1 cellular context compared by ENCODE assay signal in the genomic region with DNA sequence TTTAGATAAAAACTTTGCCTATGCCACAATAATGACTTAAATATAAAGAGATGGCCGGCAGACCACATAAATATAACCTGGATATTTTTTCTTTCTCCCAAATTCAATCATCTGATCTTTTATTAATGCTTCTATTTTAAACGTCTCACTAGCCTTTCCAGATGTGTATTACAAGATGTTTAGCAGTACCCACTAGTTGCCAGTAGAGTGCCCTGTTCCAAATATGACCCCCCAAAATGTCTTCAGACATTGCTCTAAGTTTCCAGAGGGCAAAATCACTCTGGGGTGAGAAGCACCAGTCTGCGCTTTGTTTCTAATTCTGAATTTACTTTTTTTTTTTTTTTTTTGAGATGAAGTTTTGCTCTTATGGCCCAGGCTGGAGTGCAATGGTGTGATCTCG.
TF ChIP-seq lines count a peak whose summit lies in the region.

No MANE protein-coding gene starts in this region.

TF ChIP-seq in GM23338, 12 proteins besides CTCF, POLR2A, EP300 and RAD21 (continued from another document):
- no peak for TF ChIP-seq NANOG (IDR thresholded peaks at IDR 0.05; ENCODE audit: borderline replicate concordance)
- no peak for TF ChIP-seq ZNF331 (CRISPR knock-in tag; IDR thresholded peaks at IDR 0.05; ENCODE audit: low read depth)
- no peak for TF ChIP-seq EZH2phosphoT487 (IDR thresholded peaks at IDR 0.05; ENCODE audit: unreplicated experiment)
- no peak for TF ChIP-seq ZNF114 (CRISPR knock-in tag; IDR thresholded peaks at IDR 0.05)
- TF ChIP-seq JUNB (IDR thresholded peaks at IDR 0.05; ENCODE audit: unreplicated experiment) = no peak
- TF ChIP-seq, protein P1, sequence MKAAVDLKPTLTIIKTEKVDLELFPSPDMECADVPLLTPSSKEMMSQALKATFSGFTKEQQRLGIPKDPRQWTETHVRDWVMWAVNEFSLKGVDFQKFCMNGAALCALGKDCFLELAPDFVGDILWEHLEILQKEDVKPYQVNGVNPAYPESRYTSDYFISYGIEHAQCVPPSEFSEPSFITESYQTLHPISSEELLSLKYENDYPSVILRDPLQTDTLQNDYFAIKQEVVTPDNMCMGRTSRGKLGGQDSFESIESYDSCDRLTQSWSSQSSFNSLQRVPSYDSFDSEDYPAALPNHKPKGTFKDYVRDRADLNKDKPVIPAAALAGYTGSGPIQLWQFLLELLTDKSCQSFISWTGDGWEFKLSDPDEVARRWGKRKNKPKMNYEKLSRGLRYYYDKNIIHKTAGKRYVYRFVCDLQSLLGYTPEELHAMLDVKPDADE (IDR thresholded peaks at IDR 0.05) = no peak
- TF ChIP-seq POLR2AphosphoS5 (IDR thresholded peaks at IDR 0.05; ENCODE audit: low read depth) = no peak
- no peak for TF ChIP-seq STAT1 (IDR thresholded peaks at IDR 0.05; ENCODE audit: unreplicated experiment)
- TF ChIP-seq, protein P2, sequence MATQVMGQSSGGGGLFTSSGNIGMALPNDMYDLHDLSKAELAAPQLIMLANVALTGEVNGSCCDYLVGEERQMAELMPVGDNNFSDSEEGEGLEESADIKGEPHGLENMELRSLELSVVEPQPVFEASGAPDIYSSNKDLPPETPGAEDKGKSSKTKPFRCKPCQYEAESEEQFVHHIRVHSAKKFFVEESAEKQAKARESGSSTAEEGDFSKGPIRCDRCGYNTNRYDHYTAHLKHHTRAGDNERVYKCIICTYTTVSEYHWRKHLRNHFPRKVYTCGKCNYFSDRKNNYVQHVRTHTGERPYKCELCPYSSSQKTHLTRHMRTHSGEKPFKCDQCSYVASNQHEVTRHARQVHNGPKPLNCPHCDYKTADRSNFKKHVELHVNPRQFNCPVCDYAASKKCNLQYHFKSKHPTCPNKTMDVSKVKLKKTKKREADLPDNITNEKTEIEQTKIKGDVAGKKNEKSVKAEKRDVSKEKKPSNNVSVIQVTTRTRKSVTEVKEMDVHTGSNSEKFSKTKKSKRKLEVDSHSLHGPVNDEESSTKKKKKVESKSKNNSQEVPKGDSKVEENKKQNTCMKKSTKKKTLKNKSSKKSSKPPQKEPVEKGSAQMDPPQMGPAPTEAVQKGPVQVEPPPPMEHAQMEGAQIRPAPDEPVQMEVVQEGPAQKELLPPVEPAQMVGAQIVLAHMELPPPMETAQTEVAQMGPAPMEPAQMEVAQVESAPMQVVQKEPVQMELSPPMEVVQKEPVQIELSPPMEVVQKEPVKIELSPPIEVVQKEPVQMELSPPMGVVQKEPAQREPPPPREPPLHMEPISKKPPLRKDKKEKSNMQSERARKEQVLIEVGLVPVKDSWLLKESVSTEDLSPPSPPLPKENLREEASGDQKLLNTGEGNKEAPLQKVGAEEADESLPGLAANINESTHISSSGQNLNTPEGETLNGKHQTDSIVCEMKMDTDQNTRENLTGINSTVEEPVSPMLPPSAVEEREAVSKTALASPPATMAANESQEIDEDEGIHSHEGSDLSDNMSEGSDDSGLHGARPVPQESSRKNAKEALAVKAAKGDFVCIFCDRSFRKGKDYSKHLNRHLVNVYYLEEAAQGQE (IDR thresholded peaks at IDR 0.05; ENCODE audit: unreplicated experiment) = no peak
